19 cellular contexts compared by ENCODE assay signal in genomic region chr2:104430892-104431291, GRCh38.
A peak's percentile ranks its signal among the peaks of the same experiment; 100 is the strongest.
DNase-seq lines count a peak whose midpoint lies in the region; ATAC-seq and TF ChIP-seq lines count a peak whose summit lies in the region.
"Had no signal": no experiment of that assay in that cellular context is flagged by ENCODE, and none has a peak within 500 bp of the region (broad histone marks: within the 10 kb centered on the region; RNA-seq: fewer than 3 reads in every experiment).

No MANE protein-coding gene starts in this region.

- no peak overlapping the region for H3K27ac Mint-ChIP-seq in endodermal cell
- H3K27ac Mint-ChIP-seq in stimulated activated naive B cell treated with anti-CD40 and anti-IgM and Interleukin-4, amounts not matched to agents 10 μg/mL and 1 μg/mL and 100 μg/mL, for 72 hours: no peak overlapping the region
- H3K27ac Mint-ChIP-seq: B cell, HFFc6 had no signal

- no peaks in the 10 kb centered on the region for H3K36me3 Mint-ChIP-seq in endodermal cell (ENCODE audit: low read depth)
- H3K36me3 Mint-ChIP-seq in stimulated activated naive B cell treated with anti-CD40 and anti-IgM and Interleukin-4, amounts not matched to agents 10 μg/mL and 1 μg/mL and 100 μg/mL, for 72 hours: no peaks in the 10 kb centered on the region

- H3K36me3 ChIP-seq in endodermal cell (ENCODE audit: control insufficient read depth, insufficient read depth, low read length) (no peaks in the 10 kb centered on the region), neuron (ENCODE audit: insufficient read depth, low read length) (no peaks in the 10 kb centered on the region), tibial artery (no peaks in the 10 kb centered on the region)
- H3K36me3 ChIP-seq: MG63, SJSA1 had no signal

- no peak overlapping the region for H2AFZ ChIP-seq in neuron (ENCODE audit: low read depth, low read length)

- TF ChIP-seq CTCF in VCaP (conservative IDR thresholded peaks at IDR 0.05) (no peak), endodermal cell (conservative IDR thresholded peaks at IDR 0.05) (no peak), tibial artery (IDR thresholded peaks at IDR 0.05) (no peak)

- H3K4me1 ChIP-seq in endodermal cell (ENCODE audit: control insufficient read depth, insufficient read depth, low read length) (peaks cover 4% of the 10 kb centered on the region), neuron (ENCODE audit: insufficient read depth, low read length) (peaks cover 66% of the 10 kb centered on the region), tibial artery (peaks cover 0 to 4% (median 0%) of the 10 kb centered on the region in 4 donors)
- H3K4me1 ChIP-seq: SJSA1 had no signal

- DNase-seq in Ammon's horn (ENCODE audit: low spot score) (peak; percentile 29), endodermal cell (no peak), tibial artery (no peak), NOMO-1 treated with dmso at 0.1 percent for 144 hours (lab: John Stamatoyannopoulos, UW; ENCODE audit: unreplicated experiment) (no peak)
- no peak for DNase-seq in stimulated activated naive B cell treated with anti-CD40 and anti-IgM and Interleukin-4, amounts not matched to agents 10 μg/mL and 1 μg/mL and 100 μg/mL, for 72 hours
- no peak for DNase-seq in activated CD4-positive, CD25-positive, alpha-beta regulatory T cell treated with anti-CD3 and anti-CD28 coated beads, Interleukin-2, amount 50 U/mL, for 72 hours
- DNase-seq: EL, HFFc6, MG63, NCI-H1694 treated with DMSO at 0.1 percent for 48 hours, NCI-H2081 treated with DMSO at 0.1 percent for 48 hours had no signal

- WGBS in endodermal cell (ENCODE audit: insufficient coverage in 1 of 2, insufficient read length in 1 of 2), 2 experiments: 61 to 93% methylated on average over 2 to 7 of the region's 8 CpGs

- no peak overlapping the region for H3K4me3 ChIP-seq in endodermal cell (ENCODE audit: low read length)
- H3K4me3 ChIP-seq in neuron (ENCODE audit: low read length): peak overlapping the region; percentile 20
- no peak overlapping the region for H3K4me3 ChIP-seq in tibial artery
- H3K4me3 ChIP-seq: K562, MG63, SJSA1 had no signal

- no peak overlapping the region for H3K9ac ChIP-seq in endodermal cell (ENCODE audit: extremely low read depth, low read length, poor library complexity, severe bottlenecking)

- H3K27me3 ChIP-seq in endodermal cell (ENCODE audit: control insufficient read depth, insufficient read depth, low read length, poor library complexity, severe bottlenecking) (no peaks in the 10 kb centered on the region), neuron (ENCODE audit: insufficient read depth, low read length) (no peaks in the 10 kb centered on the region), tibial artery (no peaks in the 10 kb centered on the region)
- H3K27me3 ChIP-seq: MG63 had no signal

- intact Hi-C loops in tibial artery (cut with DNase I; ENCODE audit: low total_unique reads): no loop called here

- H3K9me3 Mint-ChIP-seq in endodermal cell: no peaks in the 10 kb centered on the region
- H3K9me3 Mint-ChIP-seq in stimulated activated naive B cell treated with anti-CD40 and anti-IgM and Interleukin-4, amounts not matched to agents 10 μg/mL and 1 μg/mL and 100 μg/mL, for 72 hours: no peaks in the 10 kb centered on the region

- no peak for ATAC-seq in stimulated activated naive B cell treated with anti-CD40 and anti-IgM and Interleukin-4, amounts not matched to agents 10 μg/mL and 1 μg/mL and 100 μg/mL, for 72 hours (replicated peaks)
- ATAC-seq: HepG2, K562, Right ventricle myocardium inferior had no signal

- H3K27ac ChIP-seq in VCaP (peak overlapping the region; percentile 54; the same call in 1 of the 2 replicates), endodermal cell (ENCODE audit: low read depth, low read length) (peak overlapping the region; percentile 98), tibial artery (no peak overlapping the region)
- H3K27ac ChIP-seq: HL-60, SJSA1 had no signal

- H3K9me3 ChIP-seq in endodermal cell (ENCODE audit: control insufficient read depth, low read length): no peaks in the 10 kb centered on the region
- H3K9me3 ChIP-seq in neuron (ENCODE audit: low read length): no peaks in the 10 kb centered on the region
- no peaks in the 10 kb centered on the region for H3K9me3 ChIP-seq in tibial artery
- H3K9me3 ChIP-seq: MG63, SJSA1 had no signal

- no peaks in the 10 kb centered on the region for H3K27me3 Mint-ChIP-seq in endodermal cell (ENCODE audit: insufficient read depth)
- peaks cover 16 to 26% of the 10 kb centered on the region in 2 donors for H3K27me3 Mint-ChIP-seq in stimulated activated naive B cell treated with anti-CD40 and anti-IgM and Interleukin-4, amounts not matched to agents 10 μg/mL and 1 μg/mL and 100 μg/mL, for 72 hours

- H3K4me1 Mint-ChIP-seq in endodermal cell: peaks cover 39% of the 10 kb centered on the region
- peaks cover 6 to 7% of the 10 kb centered on the region in 2 donors for H3K4me1 Mint-ChIP-seq in stimulated activated naive B cell treated with anti-CD40 and anti-IgM and Interleukin-4, amounts not matched to agents 10 μg/mL and 1 μg/mL and 100 μg/mL, for 72 hours

- no peak overlapping the region for H3K4me3 Mint-ChIP-seq in endodermal cell
- no peak overlapping the region for H3K4me3 Mint-ChIP-seq in stimulated activated naive B cell treated with anti-CD40 and anti-IgM and Interleukin-4, amounts not matched to agents 10 μg/mL and 1 μg/mL and 100 μg/mL, for 72 hours
- H3K4me3 Mint-ChIP-seq: B cell, HFFc6 had no signal

Comparison
In these comparisons a context has a peak if more than half of its experiments do, and no peak if none do; other contexts are left out.
1. H3K27ac ChIP-seq: peak in VCaP (single experiment) and endodermal cell (single experiment); none in tibial artery (0 of 2).